Comparison of ENCODE assay signal across 15 cellular contexts in the genomic region with DNA sequence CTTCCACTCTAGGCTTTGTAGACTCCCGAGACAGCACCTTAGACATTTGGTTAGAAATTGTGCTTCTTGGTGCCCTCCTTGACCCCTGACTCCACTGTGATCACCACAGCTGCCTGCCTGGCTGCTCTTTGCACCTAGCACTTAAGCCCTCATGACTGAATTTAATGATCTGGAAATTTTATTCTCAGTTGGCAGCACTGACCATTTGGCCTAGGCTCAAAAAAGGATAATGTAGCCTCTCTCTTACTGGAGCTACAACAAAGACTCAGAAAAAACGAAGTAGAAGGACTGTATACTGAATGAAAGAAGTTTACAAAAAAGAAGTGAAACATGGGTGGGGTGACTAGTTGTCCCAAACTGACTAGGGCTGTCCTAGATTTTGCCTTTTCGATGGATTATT. TPM values are rescaled to one million over a fixed set of nuclear protein-coding genes. Genes with fewer than 3 reads are reported as not detected.
DNase-seq lines count a peak whose midpoint lies in the region; ATAC-seq, FAIRE-seq and TF ChIP-seq lines count a peak whose summit lies in the region.
"Had no signal": no experiment of that assay in that cellular context is flagged by ENCODE, and none has a peak within 500 bp of the region (broad histone marks: within the 10 kb centered on the region; RNA-seq: fewer than 3 reads in every experiment).

No MANE protein-coding gene starts in this region.

- peak overlapping the region in 4 of 6 donors; percentile 7 to 77 (median 41) for H3K27ac Mint-ChIP-seq in naive B cell
- H3K27ac Mint-ChIP-seq: activated CD4-positive, alpha-beta T cell treated with anti-CD3 and anti-CD28 coated beads for 36 hours; activated T-cell treated with anti-CD3 and anti-CD28 coated beads, Interleukin-2, amount 50 U/mL, for 24 hours; type B pancreatic cell had no signal

- DNase-seq in NCI-H2029 treated with DMSO at 0.1 percent for 48 hours (lab: John Stamatoyannopoulos, UW) = peak; percentile 34
- DNase-seq in glomerular visceral epithelial cell (ENCODE audit: extremely low spot score) = peak; percentile 63
- DNase-seq in naive B cell = no peak
- no peak for DNase-seq in GM12891 (ENCODE audit: insufficient read length, low spot score)
- DNase-seq in globus pallidus (ENCODE audit: low spot score) = no peak
- DNase-seq in T-helper 1 cell = no peak
- DNase-seq in NK-92 (lab: John Stamatoyannopoulos, UW; ENCODE audit: unreplicated experiment) = no peak
- DNase-seq: activated CD4-positive, alpha-beta T cell treated with anti-CD3 and anti-CD28 coated beads for 36 hours; activated T-cell treated with anti-CD3 and anti-CD28 coated beads, Interleukin-2, amount 50 U/mL, for 24 hours; Caco-2; PC-3; SW 1271 had no signal

- no peaks in the 10 kb centered on the region for H3K36me3 Mint-ChIP-seq in naive B cell
- H3K36me3 Mint-ChIP-seq: type B pancreatic cell had no signal

- peaks cover 14 to 24% (median 17%) of the 10 kb centered on the region in 3 donors for H3K4me1 Mint-ChIP-seq in naive B cell
- H3K4me1 Mint-ChIP-seq: activated CD4-positive, alpha-beta T cell treated with anti-CD3 and anti-CD28 coated beads for 36 hours had no signal

- no peaks in the 10 kb centered on the region for H3K9me3 Mint-ChIP-seq in naive B cell
- H3K9me3 Mint-ChIP-seq: activated T-cell treated with anti-CD3 and anti-CD28 coated beads, Interleukin-2, amount 50 U/mL, for 24 hours; type B pancreatic cell had no signal

- TF ChIP-seq POLR2A in GM12891 (IDR thresholded peaks at IDR 0.05; ENCODE audit: low read depth, low read length) = no peak

- peak overlapping the region; percentile 85 for H3K27ac ChIP-seq in 22Rv1
- H3K27ac ChIP-seq: A549 had no signal

- TF ChIP-seq CTCF in 22Rv1 (IDR thresholded peaks at IDR 0.05) = no peak

- no peak for ATAC-seq in naive B cell (ENCODE audit: low read depth in 2 of 2)
- ATAC-seq: A549; activated CD4-positive, alpha-beta T cell treated with anti-CD3 and anti-CD28 coated beads for 36 hours; PC-3 had no signal

- no peak for FAIRE-seq in GM12891 (lab: Jason Lieb, UNC)
- FAIRE-seq: A549 had no signal

- no peaks in the 10 kb centered on the region for H3K27me3 Mint-ChIP-seq in naive B cell
- H3K27me3 Mint-ChIP-seq: activated CD4-positive, alpha-beta T cell treated with anti-CD3 and anti-CD28 coated beads for 36 hours; activated T-cell treated with anti-CD3 and anti-CD28 coated beads, Interleukin-2, amount 50 U/mL, for 24 hours; type B pancreatic cell had no signal

- H3K4me3 Mint-ChIP-seq in naive B cell = peak overlapping the region in 3 of 8 donors; percentile 12 to 78 (median 13)
- H3K4me3 Mint-ChIP-seq: activated CD4-positive, alpha-beta T cell treated with anti-CD3 and anti-CD28 coated beads for 36 hours; activated T-cell treated with anti-CD3 and anti-CD28 coated beads, Interleukin-2, amount 50 U/mL, for 24 hours; type B pancreatic cell had no signal

TF ChIP-seq in GM12891, 5 proteins besides CTCF, POLR2A, EP300 and RAD21:
- TF ChIP-seq POLR2AphosphoS5 (IDR thresholded peaks at IDR 0.05; ENCODE audit: low read depth, low read length) (no peak), TAF1 (IDR thresholded peaks at IDR 0.05; ENCODE audit: low read depth, low read length) (no peak), SPI1 (IDR thresholded peaks at IDR 0.05; ENCODE audit: low read depth, low read length) (no peak), PAX5 (IDR thresholded peaks at IDR 0.05; ENCODE audit: insufficient read depth, low read length, severe bottlenecking) (no peak), POU2F2 (IDR thresholded peaks at IDR 0.05; ENCODE audit: low read depth, low read length) (no peak)

RNA-seq across cellular contexts. Expression of a gene that starts 11.3 kb away (rescaled TPM):
- 10 to 100 TPM; 72.3 to 99.0 (median 87.8) TPM for polyA plus RNA-seq in naive B cell (ENCODE audit: low read depth in 6 of 6)
- polyA plus RNA-seq in GM12891 (2012; ENCODE audit: low read depth, missing spikeins) = 127 TPM

RNA-seq across cellular contexts. Expression of a gene that starts 29.2 kb away (rescaled TPM):
- polyA plus RNA-seq in naive B cell (ENCODE audit: low read depth in 6 of 6) = 10 to 100 TPM; 17.5 to 28.4 (median 21.7) TPM
- polyA plus RNA-seq in GM12891 (2012; ENCODE audit: low read depth, missing spikeins) = 28.3 TPM

Comparison
In these comparisons a context has a peak if more than half of its experiments do, and no peak if none do; other contexts are left out.
1. DNase-seq: peak in NCI-H2029 treated with DMSO at 0.1 percent for 48 hours (single experiment) and glomerular visceral epithelial cell (single experiment); none in naive B cell (single experiment), GM12891 (single experiment), globus pallidus (single experiment), T-helper 1 cell (0 of 5) and NK-92 (single experiment).